In genomic region chr10:123485577-123485976, GRCh38 we compare ENCODE assay signal across 23 cellular contexts.
"Had no signal": no experiment of that assay in that cellular context is flagged by ENCODE, and none has a peak within 500 bp of the region (broad histone marks: within the 10 kb centered on the region; RNA-seq: fewer than 3 reads in every experiment).

No MANE protein-coding gene starts in this region.

- ATAC-seq: activated CD8-positive, alpha-beta memory T cell treated with anti-CD3 and anti-CD28 coated beads, Interleukin-2, amount 10 ng/mL, durations not matched to agents 7 days and 5 days; activated naive CD4-positive, alpha-beta T cell treated with anti-CD3 and anti-CD28 coated beads, Interleukin-2, amount 50 U/mL, for 72 hours; activated naive CD8-positive, alpha-beta T cell treated with anti-CD3 and anti-CD28 coated beads, Interleukin-2, amount 50 U/mL, for 24 hours; activated T-cell treated with anti-CD3 and anti-CD28 coated beads, Interleukin-2, amount 50 U/mL, for 4 hours; body of pancreas; T-helper 17 cell had no signal

- DNase-seq: activated B cell treated with CpG ODN at 0.5 μM for 24 hours; activated CD4-positive, alpha-beta T cell treated with anti-CD3 and anti-CD28 coated beads for 1 hour; activated CD4-positive, alpha-beta T cell treated with anti-CD3 and anti-CD28 coated beads, Interleukin-2, amount 10 ng/mL, durations not matched to agents 24 days and 14 days; activated CD4-positive, alpha-beta T cell treated with anti-CD3 and anti-CD28 coated beads, Interleukin-2, amount 50 U/mL, for 48 hours; activated CD8-positive, alpha-beta memory T cell treated with anti-CD3 and anti-CD28 coated beads, Interleukin-2, amount 10 ng/mL, durations not matched to agents 7 days and 5 days; activated effector memory CD4-positive, alpha-beta T cell treated with anti-CD3 and anti-CD28 coated beads, Interleukin-2, amount 50 U/mL, for 16 hours; activated naive CD4-positive, alpha-beta T cell treated with Interleukin-2 at 50 U/mL for 16 hours; activated naive CD8-positive, alpha-beta T cell treated with anti-CD3 and anti-CD28 coated beads, Interleukin-2, amount 50 U/mL, for 24 hours; activated T-cell treated with anti-CD3 and anti-CD28 coated beads, Interleukin-2, amount 50 U/mL, for 4 hours; amniotic stem cell; body of pancreas; MG63; NCI-H1092; NCI-H1694; NCI-H2029; NCI-H2107; NCI-H2171 treated with DMSO at 0.1 percent for 48 hours; NCI-H226; Peyer's patch; Right ventricle myocardium superior; T-helper 17 cell; T-helper 9 cell had no signal
